30 cellular contexts compared by ENCODE assay signal in the genomic region with DNA sequence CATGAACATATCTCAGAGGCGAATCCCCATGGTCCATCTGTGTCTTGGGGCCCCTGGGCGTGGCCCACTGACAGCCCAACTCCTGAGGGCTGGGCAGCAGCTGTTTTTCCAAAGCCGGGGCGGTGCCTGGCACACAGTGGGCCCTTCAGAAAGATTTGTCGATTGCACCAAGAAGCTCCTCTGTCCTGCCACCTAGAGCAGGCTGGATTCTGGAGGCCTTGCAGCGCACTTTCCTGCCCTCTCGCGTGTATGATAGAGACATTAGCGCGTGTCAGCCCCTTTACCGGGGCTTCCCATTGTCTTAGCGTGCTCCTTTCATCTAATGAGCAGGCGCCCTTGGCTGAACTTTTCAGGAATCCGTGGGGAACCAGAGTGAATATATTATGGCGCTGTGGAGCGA. TPM values are rescaled to one million over a fixed set of nuclear protein-coding genes. Genes with fewer than 3 reads are reported as not detected.
"Had no signal": no experiment of that assay in that cellular context is flagged by ENCODE, and none has a peak within 500 bp of the region (broad histone marks: within the 10 kb centered on the region; RNA-seq: fewer than 3 reads in every experiment).

No MANE protein-coding gene starts in this region.

- H2AFZ ChIP-seq: hepatocyte had no signal

- H3K36me3 ChIP-seq: esophagus muscularis mucosa, gastroesophageal sphincter, heart right ventricle, WERI-Rb-1 had no signal

- DNase-seq: activated B cell treated with CpG ODN at 0.5 μM for 24 hours; activated CD4-positive, alpha-beta T cell treated with anti-CD3 and anti-CD28 coated beads for 48 hours; activated CD4-positive, alpha-beta T cell treated with anti-CD3 and anti-CD28 coated beads, Interleukin-2, amount 50 U/mL, for 1 hour; activated CD4-positive, alpha-beta T cell treated with anti-CD3 and anti-CD28 coated beads, Interleukin-2, amount 50 U/mL, for 48 hours; activated CD8-positive, alpha-beta memory T cell treated with anti-CD3 and anti-CD28 coated beads, Interleukin-2, amount 10 ng/mL, durations not matched to agents 7 days and 5 days; activated CD8-positive, alpha-beta memory T cell treated with anti-CD3 and anti-CD28 coated beads, Interleukin-2, amount 50 U/mL, for 4 hours; activated CD8-positive, alpha-beta T cell treated with anti-CD3 and anti-CD28 coated beads for 36 hours; activated effector memory CD4-positive, alpha-beta T cell treated with Interleukin-2 at 50 U/mL for 16 hours; activated gamma-delta T cell treated with Interleukin-2 at 50 U/mL for 16 hours; activated naive CD4-positive, alpha-beta T cell treated with anti-CD3 and anti-CD28 coated beads, Interleukin-2, amount 50 U/mL, for 16 hours; activated naive CD4-positive, alpha-beta T cell treated with Interleukin-2 at 50 U/mL for 16 hours; activated T-cell treated with anti-CD3 and anti-CD28 coated beads, Interleukin-2, amount 50 U/mL, for 1 hour; amniotic stem cell; body of pancreas; cortex of kidney; effector CD4-positive, alpha-beta T cell; effector memory CD8-positive, alpha-beta T cell; erythroblast; foreskin keratinocyte; heart right ventricle; T-helper 17 cell; WERI-Rb-1 had no signal

- H3K4me3 ChIP-seq: body of pancreas, esophagus muscularis mucosa, gastroesophageal sphincter, heart right ventricle, hepatocyte had no signal

- H3K4me1 ChIP-seq: body of pancreas, esophagus muscularis mucosa, gastroesophageal sphincter, heart right ventricle had no signal

- H3K4me2 ChIP-seq: hepatocyte had no signal

- H3K27me3 Mint-ChIP-seq: activated B cell treated with CpG ODN at 0.5 μM for 24 hours; activated CD8-positive, alpha-beta memory T cell treated with anti-CD3 and anti-CD28 coated beads, Interleukin-2, amount 10 ng/mL, durations not matched to agents 7 days and 5 days; activated CD8-positive, alpha-beta T cell treated with anti-CD3 and anti-CD28 coated beads for 36 hours; activated naive CD8-positive, alpha-beta T cell; activated T-helper 17 cell treated with anti-CD3 and anti-CD28 coated beads, Interleukin-2, amount 50 U/mL, for 72 hours; effector memory CD8-positive, alpha-beta T cell had no signal

- H3K4me3 Mint-ChIP-seq: activated B cell treated with CpG ODN at 0.5 μM for 24 hours; activated CD8-positive, alpha-beta memory T cell treated with anti-CD3 and anti-CD28 coated beads, Interleukin-2, amount 10 ng/mL, durations not matched to agents 7 days and 5 days; activated CD8-positive, alpha-beta T cell treated with anti-CD3 and anti-CD28 coated beads for 36 hours; activated naive CD8-positive, alpha-beta T cell; activated T-helper 17 cell treated with anti-CD3 and anti-CD28 coated beads, Interleukin-2, amount 50 U/mL, for 72 hours; effector memory CD8-positive, alpha-beta T cell; T-helper 17 cell; T-helper 2 cell treated with Interferon-gamma antibody and Interleukin-4, amounts not matched to agents 5 μg/mL and 100 μg/mL, for 36 hours had no signal

- H3K4me1 Mint-ChIP-seq: activated B cell treated with CpG ODN at 0.5 μM for 24 hours; activated CD8-positive, alpha-beta memory T cell treated with anti-CD3 and anti-CD28 coated beads, Interleukin-2, amount 10 ng/mL, durations not matched to agents 7 days and 5 days; activated T-helper 17 cell treated with anti-CD3 and anti-CD28 coated beads, Interleukin-2, amount 50 U/mL, for 72 hours; T-helper 17 cell had no signal

- ATAC-seq: activated CD4-positive, CD25-positive, alpha-beta regulatory T cell treated with anti-CD3 and anti-CD28 coated beads, Interleukin-2, amount 50 U/mL, for 24 hours; activated CD8-positive, alpha-beta memory T cell treated with anti-CD3 and anti-CD28 coated beads, Interleukin-2, amount 10 ng/mL, durations not matched to agents 7 days and 5 days; activated CD8-positive, alpha-beta T cell treated with anti-CD3 and anti-CD28 coated beads for 36 hours; activated T-helper 17 cell treated with anti-CD3 and anti-CD28 coated beads, Interleukin-2, amount 50 U/mL, for 72 hours; body of pancreas; effector memory CD8-positive, alpha-beta T cell; foreskin keratinocyte; gastroesophageal sphincter; heart right ventricle; T-helper 17 cell had no signal

- H3K9me3 ChIP-seq: body of pancreas, esophagus muscularis mucosa, gastroesophageal sphincter, heart right ventricle had no signal

- H3K27ac Mint-ChIP-seq: activated B cell treated with CpG ODN at 0.5 μM for 24 hours; activated CD8-positive, alpha-beta memory T cell treated with anti-CD3 and anti-CD28 coated beads, Interleukin-2, amount 10 ng/mL, durations not matched to agents 7 days and 5 days; activated CD8-positive, alpha-beta T cell treated with anti-CD3 and anti-CD28 coated beads for 36 hours; activated naive CD8-positive, alpha-beta T cell; activated T-helper 17 cell treated with anti-CD3 and anti-CD28 coated beads, Interleukin-2, amount 50 U/mL, for 72 hours; effector memory CD8-positive, alpha-beta T cell; T-helper 17 cell; T-helper 2 cell treated with Interferon-gamma antibody and Interleukin-4, amounts not matched to agents 5 μg/mL and 100 μg/mL, for 36 hours had no signal

- H3K79me2 ChIP-seq: hepatocyte had no signal

- H3K27me3 ChIP-seq: body of pancreas, esophagus muscularis mucosa, foreskin keratinocyte, hepatocyte had no signal

- H3K36me3 Mint-ChIP-seq: activated CD8-positive, alpha-beta memory T cell treated with anti-CD3 and anti-CD28 coated beads, Interleukin-2, amount 10 ng/mL, durations not matched to agents 7 days and 5 days; activated naive CD8-positive, alpha-beta T cell had no signal

- H3K27ac ChIP-seq: body of pancreas, esophagus muscularis mucosa, foreskin keratinocyte, gastroesophageal sphincter, heart right ventricle, hepatocyte, WERI-Rb-1 had no signal

- H3K9me3 Mint-ChIP-seq: activated B cell treated with CpG ODN at 0.5 μM for 24 hours; activated CD8-positive, alpha-beta T cell treated with anti-CD3 and anti-CD28 coated beads for 36 hours; activated T-helper 17 cell treated with anti-CD3 and anti-CD28 coated beads, Interleukin-2, amount 50 U/mL, for 72 hours had no signal

RNA-seq across cellular contexts. Expression of gene CDH4, which starts 45.4 kb away (rescaled TPM):
- total RNA-seq: activated B cell treated with CpG ODN at 0.5 μM for 24 hours; activated CD8-positive, alpha-beta memory T cell treated with anti-CD3 and anti-CD28 coated beads for 36 hours had no signal
